11 cellular contexts compared by ENCODE assay signal in the genomic region with DNA sequence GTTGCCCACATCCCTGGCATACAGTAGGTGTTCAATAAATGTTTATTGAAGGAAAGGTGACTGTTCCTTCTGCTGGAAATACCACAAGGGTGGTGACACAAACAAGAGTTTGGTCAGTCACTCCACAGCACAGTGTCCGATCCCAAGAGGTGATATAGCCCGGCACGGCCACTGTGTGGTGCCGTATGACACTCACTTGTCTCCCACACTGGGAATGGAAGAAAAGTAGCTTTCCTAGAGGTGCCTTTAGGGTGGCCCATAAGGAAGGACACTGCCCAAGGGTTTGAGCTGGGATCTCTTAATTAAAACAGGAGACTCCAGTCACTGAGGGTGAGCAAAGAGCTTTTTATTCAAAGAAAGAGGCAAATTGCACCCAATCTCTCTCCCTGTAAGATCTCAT. TPM values are rescaled to one million over a fixed set of nuclear protein-coding genes. Genes with fewer than 3 reads are reported as not detected.
DNase-seq lines count a peak whose midpoint lies in the region; ATAC-seq, FAIRE-seq and TF ChIP-seq lines count a peak whose summit lies in the region.
"Had no signal": no experiment of that assay in that cellular context is flagged by ENCODE, and none has a peak within 500 bp of the region (broad histone marks: within the 10 kb centered on the region; RNA-seq: fewer than 3 reads in every experiment).

No MANE protein-coding gene starts in this region.

- peak; percentile 86 for ATAC-seq in left lung

- H3K4me3 ChIP-seq in brain microvascular endothelial cell (ENCODE audit: low read depth, low read length), result no peak overlapping the region
- H3K4me3 ChIP-seq in left lung, result no peak overlapping the region
- H3K4me3 ChIP-seq: uterus had no signal

- no peaks in the 10 kb centered on the region for H3K9me3 ChIP-seq in left lung
- H3K9me3 ChIP-seq: uterus had no signal

- no peak overlapping the region for H3K27ac ChIP-seq in brain microvascular endothelial cell
- H3K27ac ChIP-seq in left lung, result no peak overlapping the region
- H3K27ac ChIP-seq: uterus had no signal

- FAIRE-seq in HTR-8/SVneo (lab: Jason Lieb, UNC), result no peak

- H3K4me1 ChIP-seq in left lung, result peaks cover 0 to 7% of the 10 kb centered on the region in 2 donors
- H3K4me1 ChIP-seq: uterus had no signal

- TF ChIP-seq CTCF in brain microvascular endothelial cell (IDR thresholded peaks at IDR 0.05; ENCODE audit: low read depth, low read length, missing control alignments) (peak; percentile 60), left lung (IDR thresholded peaks at IDR 0.05) (peak in 1 of 2 donors; percentile 14)

- intact Hi-C loops in left lung (cut with DNase I), result loop anchor here in 1 of 2 donors (10.0 kb wide), 1 partner anchor 380 kb away; no protein-coding TSS in a partner anchor

- DNase-seq in AML-193 (lab: John Stamatoyannopoulos, UW) (peak; percentile 50), HTR-8/SVneo (ENCODE audit: insufficient read length, low spot score) (peak; percentile 27), brain microvascular endothelial cell (no peak), left lung (no peak), NCI-H2196 treated with DMSO at 0.1 percent for 48 hours (lab: John Stamatoyannopoulos, UW; ENCODE audit: unreplicated experiment) (no peak), HK-2 (ENCODE audit: unreplicated experiment) (no peak)
- no peak for DNase-seq in stimulated activated CD4-positive, alpha-beta T cell treated with anti-CD3 and anti-CD28 coated beads, Interleukin-1b, Interleukin-23, amount 100 ng/mL, for 48 hours
- DNase-seq in stimulated activated CD4-positive, alpha-beta T cell treated with anti-CD3 and anti-CD28 coated beads, Interleukin-2, amount 100 ng/mL, for 48 hours, result no peak
- DNase-seq: DMS79 treated with DMSO at 0.1 percent for 48 hours, Karpas-422, uterus had no signal

- in situ Hi-C loops in brain microvascular endothelial cell (cut with HindIII; ENCODE audit: low pct_ligation_motif_present, low sequenced_read_pairs), result no loop called here

- H3K36me3 ChIP-seq in brain microvascular endothelial cell (replicated peaks) (no peaks in the 10 kb centered on the region), left lung (peaks cover 0 to 36% of the 10 kb centered on the region in 2 donors)
- H3K36me3 ChIP-seq: uterus had no signal

- H3K27me3 ChIP-seq in brain microvascular endothelial cell (replicated peaks) (no peaks in the 10 kb centered on the region), left lung (peaks cover 0 to 2% of the 10 kb centered on the region in 2 donors)
- H3K27me3 ChIP-seq: uterus had no signal

RNA-seq across cellular contexts. Expression of a gene that starts 40.5 kb away (rescaled TPM):
- not detected for total RNA-seq in left lung
- total RNA-seq: uterus had no signal

RNA-seq across cellular contexts. Expression of a gene that starts 53.2 kb away (rescaled TPM):
- total RNA-seq in left lung, result 10 to 100 TPM; 14.2 to 18.4 TPM

Comparison
In these comparisons a context has a peak if more than half of its experiments do, and no peak if none do; other contexts are left out.
1. DNase-seq: peak in AML-193 (2 of 2) and HTR-8/SVneo (single experiment); none in brain microvascular endothelial cell (single experiment), left lung (0 of 2), NCI-H2196 treated with DMSO at 0.1 percent for 48 hours (single experiment), stimulated activated CD4-positive, alpha-beta T cell treated with anti-CD3 and anti-CD28 coated beads, Interleukin-1b, Interleukin-23, amount 100 ng/mL, for 48 hours (single experiment), stimulated activated CD4-positive, alpha-beta T cell treated with anti-CD3 and anti-CD28 coated beads, Interleukin-2, amount 100 ng/mL, for 48 hours (0 of 2) and HK-2 (single experiment).